Comparison of ENCODE assay signal across 28 cellular contexts in the genomic region with DNA sequence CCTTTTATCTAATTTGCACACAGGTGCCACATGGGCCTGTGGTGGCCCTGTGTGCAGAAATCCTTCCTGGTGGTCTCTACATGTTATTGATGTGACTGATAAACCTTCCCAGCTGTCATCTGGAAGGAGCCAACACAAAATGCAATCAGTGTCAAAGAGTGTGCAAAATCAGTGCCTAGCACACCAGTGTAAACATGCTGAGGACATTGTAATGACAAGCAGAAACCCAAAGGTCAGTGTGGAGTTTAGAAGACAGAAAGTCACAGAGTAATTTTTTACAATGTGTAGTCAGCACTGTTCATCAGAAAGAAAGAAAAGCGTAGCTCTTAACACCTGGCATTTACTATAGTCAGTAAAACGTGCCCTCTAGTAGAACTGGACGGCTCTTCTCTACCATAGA.
"Had no signal": no experiment of that assay in that cellular context is flagged by ENCODE, and none has a peak within 500 bp of the region (broad histone marks: within the 10 kb centered on the region; RNA-seq: fewer than 3 reads in every experiment).

No MANE protein-coding gene starts in this region.

- H3K4me3 ChIP-seq: adrenal gland, esophagus squamous epithelium, gastroesophageal sphincter had no signal

- H3K27me3 ChIP-seq: adrenal gland, esophagus squamous epithelium, gastroesophageal sphincter had no signal

- H3K4me1 ChIP-seq: adrenal gland, esophagus squamous epithelium, gastroesophageal sphincter had no signal

- H3K27ac ChIP-seq: adrenal gland, esophagus squamous epithelium, gastroesophageal sphincter had no signal

- ATAC-seq: activated CD4-positive, alpha-beta T cell treated with anti-CD3 and anti-CD28 coated beads for 36 hours; activated CD8-positive, alpha-beta memory T cell treated with anti-CD3 and anti-CD28 coated beads, Interleukin-2, amount 10 ng/mL, durations not matched to agents 7 days and 5 days; activated CD8-positive, alpha-beta T cell treated with anti-CD3 and anti-CD28 coated beads, Interleukin-2, amount 10 ng/mL, durations not matched to agents 7 days and 5 days; activated naive CD8-positive, alpha-beta T cell treated with anti-CD3 and anti-CD28 coated beads, Interleukin-2, amount 50 U/mL, for 24 hours; effector memory CD8-positive, alpha-beta T cell; gastroesophageal sphincter; T-helper 17 cell had no signal

- DNase-seq: activated CD4-positive, alpha-beta memory T cell treated with anti-CD3 and anti-CD28 coated beads for 36 hours; activated CD4-positive, alpha-beta T cell treated with anti-CD3 and anti-CD28 coated beads for 36 hours; activated CD4-positive, alpha-beta T cell treated with anti-CD3 and anti-CD28 coated beads, Interleukin-2, amount 10 ng/mL, durations not matched to agents 24 days and 14 days; activated CD4-positive, CD25-positive, alpha-beta regulatory T cell; activated CD4-positive, CD25-positive, alpha-beta regulatory T cell treated with anti-CD3 and anti-CD28 coated beads, Interleukin-2, amount 50 U/mL, for 72 hours; activated CD8-positive, alpha-beta memory T cell treated with anti-CD3 and anti-CD28 coated beads, Interleukin-2, amount 10 ng/mL, durations not matched to agents 7 days and 5 days; activated CD8-positive, alpha-beta memory T cell treated with anti-CD3 and anti-CD28 coated beads, Interleukin-2, amount 50 U/mL, for 4 hours; activated CD8-positive, alpha-beta T cell treated with anti-CD3 and anti-CD28 coated beads, Interleukin-2, amount 10 ng/mL, durations not matched to agents 7 days and 5 days; activated effector memory CD4-positive, alpha-beta T cell treated with anti-CD3 and anti-CD28 coated beads, Interleukin-2, amount 50 U/mL, for 16 hours; activated naive CD4-positive, alpha-beta T cell treated with anti-CD3 and anti-CD28 coated beads for 36 hours; activated naive CD8-positive, alpha-beta T cell treated with anti-CD3 and anti-CD28 coated beads for 36 hours; activated naive CD8-positive, alpha-beta T cell treated with anti-CD3 and anti-CD28 coated beads, Interleukin-2, amount 50 U/mL, for 24 hours; activated T-cell treated with anti-CD3 and anti-CD28 coated beads, Interleukin-2, amount 50 U/mL, for 1 hour; activated T-cell treated with anti-CD3 and anti-CD28 coated beads, Interleukin-2, amount 50 U/mL, for 48 hours; adrenal gland; amygdala; aorta; cortex of kidney; dermis blood vessel endothelial cell; effector CD4-positive, alpha-beta T cell; effector memory CD8-positive, alpha-beta T cell; erythroblast; esophagus squamous epithelium; foreskin melanocyte; T-helper 1 cell; T-helper 17 cell; T1000 had no signal

- H3K9me3 ChIP-seq: adrenal gland, esophagus squamous epithelium, gastroesophageal sphincter had no signal
